In genomic region chr1:46340404-46341221, GRCh38 we compare ENCODE assay signal across 1 cellular context.
TF ChIP-seq lines count a peak whose summit lies in the region.

TSS of gene NSUN4 (plus strand) at chr1:46340807. CDS start at chr1:46340827, 20 bp downstream.

TF ChIP-seq in GM23338, 12 proteins besides CTCF, POLR2A, EP300 and RAD21 (continued from another document):
- TF ChIP-seq REST (IDR thresholded peaks at IDR 0.05; ENCODE audit: unreplicated experiment) (no peak), STAT1 (IDR thresholded peaks at IDR 0.05; ENCODE audit: unreplicated experiment) (no peak), JUNB (IDR thresholded peaks at IDR 0.05; ENCODE audit: unreplicated experiment) (no peak), EZH2 (IDR thresholded peaks at IDR 0.05; ENCODE audit: low read depth, unreplicated experiment) (no peak), NANOG (IDR thresholded peaks at IDR 0.05; ENCODE audit: borderline replicate concordance) (no peak), ETS1 (IDR thresholded peaks at IDR 0.05) (peak; percentile 46), CREB1 (CRISPR knock-in tag; IDR thresholded peaks at IDR 0.05; ENCODE audit: low read depth) (peak; percentile 95), POLR2AphosphoS5 (IDR thresholded peaks at IDR 0.05; ENCODE audit: low read depth) (peak; percentile 90), EZH2phosphoT487 (IDR thresholded peaks at IDR 0.05; ENCODE audit: unreplicated experiment) (no peak), ZNF331 (CRISPR knock-in tag; IDR thresholded peaks at IDR 0.05; ENCODE audit: low read depth) (no peak)
